In the genomic region with DNA sequence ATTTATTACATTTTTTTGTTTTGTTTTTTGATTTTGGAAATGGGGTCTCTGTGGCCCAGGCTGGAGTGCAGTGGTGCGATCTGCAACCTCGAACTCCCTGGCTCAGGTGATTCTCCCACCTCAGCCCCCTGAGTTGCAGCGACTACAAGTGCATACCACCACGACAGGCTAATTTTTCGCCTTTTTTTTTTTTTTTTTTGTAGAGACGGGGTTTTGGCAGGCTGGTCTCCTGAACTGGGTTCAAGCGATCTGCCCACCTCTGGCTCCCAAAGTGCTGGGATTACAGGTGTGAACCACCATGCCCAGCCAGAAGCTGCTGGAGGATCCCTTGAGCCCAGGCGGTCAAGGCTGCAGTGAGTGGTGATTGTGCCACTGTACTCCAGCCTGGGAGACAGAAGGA, we compare ENCODE assay signal across 1 cellular context.
TF ChIP-seq lines count a peak whose summit lies in the region.

No MANE protein-coding gene starts in this region.

TF ChIP-seq in K562, 482 proteins besides CTCF, POLR2A, EP300 and RAD21 (continued from another document):
- no peak for TF ChIP-seq ETS1 (conservative IDR thresholded peaks at IDR 0.05; ENCODE audit: control insufficient read depth, low read depth, low read length)
- no peak for TF ChIP-seq CHD7 (IDR thresholded peaks at IDR 0.05; ENCODE audit: low read depth, low read length)
- TF ChIP-seq KLF6 (CRISPR knock-in tag; IDR thresholded peaks at IDR 0.05; ENCODE audit: borderline replicate concordance) = no peak
- no peak for TF ChIP-seq COPS2 (conservative IDR thresholded peaks at IDR 0.05)
- TF ChIP-seq, protein P1, sequence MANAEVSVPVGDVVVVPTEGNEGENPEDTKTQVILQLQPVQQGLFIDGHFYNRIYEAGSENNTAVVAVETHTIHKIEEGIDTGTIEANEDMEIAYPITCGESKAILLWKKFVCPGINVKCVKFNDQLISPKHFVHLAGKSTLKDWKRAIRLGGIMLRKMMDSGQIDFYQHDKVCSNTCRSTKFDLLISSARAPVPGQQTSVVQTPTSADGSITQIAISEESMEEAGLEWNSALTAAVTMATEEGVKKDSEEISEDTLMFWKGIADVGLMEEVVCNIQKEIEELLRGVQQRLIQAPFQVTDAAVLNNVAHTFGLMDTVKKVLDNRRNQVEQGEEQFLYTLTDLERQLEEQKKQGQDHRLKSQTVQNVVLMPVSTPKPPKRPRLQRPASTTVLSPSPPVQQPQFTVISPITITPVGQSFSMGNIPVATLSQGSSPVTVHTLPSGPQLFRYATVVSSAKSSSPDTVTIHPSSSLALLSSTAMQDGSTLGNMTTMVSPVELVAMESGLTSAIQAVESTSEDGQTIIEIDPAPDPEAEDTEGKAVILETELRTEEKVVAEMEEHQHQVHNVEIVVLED (CRISPR knock-in tag; IDR thresholded peaks at IDR 0.05) = no peak
- TF ChIP-seq NCOR1 (IDR thresholded peaks at IDR 0.05) = no peak
- TF ChIP-seq DEAF1 (CRISPR knock-in tag; IDR thresholded peaks at IDR 0.05) = no peak
- TF ChIP-seq, protein P2, sequence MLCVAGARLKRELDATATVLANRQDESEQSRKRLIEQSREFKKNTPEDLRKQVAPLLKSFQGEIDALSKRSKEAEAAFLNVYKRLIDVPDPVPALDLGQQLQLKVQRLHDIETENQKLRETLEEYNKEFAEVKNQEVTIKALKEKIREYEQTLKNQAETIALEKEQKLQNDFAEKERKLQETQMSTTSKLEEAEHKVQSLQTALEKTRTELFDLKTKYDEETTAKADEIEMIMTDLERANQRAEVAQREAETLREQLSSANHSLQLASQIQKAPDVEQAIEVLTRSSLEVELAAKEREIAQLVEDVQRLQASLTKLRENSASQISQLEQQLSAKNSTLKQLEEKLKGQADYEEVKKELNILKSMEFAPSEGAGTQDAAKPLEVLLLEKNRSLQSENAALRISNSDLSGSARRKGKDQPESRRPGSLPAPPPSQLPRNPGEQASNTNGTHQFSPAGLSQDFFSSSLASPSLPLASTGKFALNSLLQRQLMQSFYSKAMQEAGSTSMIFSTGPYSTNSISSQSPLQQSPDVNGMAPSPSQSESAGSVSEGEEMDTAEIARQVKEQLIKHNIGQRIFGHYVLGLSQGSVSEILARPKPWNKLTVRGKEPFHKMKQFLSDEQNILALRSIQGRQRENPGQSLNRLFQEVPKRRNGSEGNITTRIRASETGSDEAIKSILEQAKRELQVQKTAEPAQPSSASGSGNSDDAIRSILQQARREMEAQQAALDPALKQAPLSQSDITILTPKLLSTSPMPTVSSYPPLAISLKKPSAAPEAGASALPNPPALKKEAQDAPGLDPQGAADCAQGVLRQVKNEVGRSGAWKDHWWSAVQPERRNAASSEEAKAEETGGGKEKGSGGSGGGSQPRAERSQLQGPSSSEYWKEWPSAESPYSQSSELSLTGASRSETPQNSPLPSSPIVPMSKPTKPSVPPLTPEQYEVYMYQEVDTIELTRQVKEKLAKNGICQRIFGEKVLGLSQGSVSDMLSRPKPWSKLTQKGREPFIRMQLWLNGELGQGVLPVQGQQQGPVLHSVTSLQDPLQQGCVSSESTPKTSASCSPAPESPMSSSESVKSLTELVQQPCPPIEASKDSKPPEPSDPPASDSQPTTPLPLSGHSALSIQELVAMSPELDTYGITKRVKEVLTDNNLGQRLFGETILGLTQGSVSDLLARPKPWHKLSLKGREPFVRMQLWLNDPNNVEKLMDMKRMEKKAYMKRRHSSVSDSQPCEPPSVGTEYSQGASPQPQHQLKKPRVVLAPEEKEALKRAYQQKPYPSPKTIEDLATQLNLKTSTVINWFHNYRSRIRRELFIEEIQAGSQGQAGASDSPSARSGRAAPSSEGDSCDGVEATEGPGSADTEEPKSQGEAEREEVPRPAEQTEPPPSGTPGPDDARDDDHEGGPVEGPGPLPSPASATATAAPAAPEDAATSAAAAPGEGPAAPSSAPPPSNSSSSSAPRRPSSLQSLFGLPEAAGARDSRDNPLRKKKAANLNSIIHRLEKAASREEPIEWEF (CRISPR knock-in tag; IDR thresholded peaks at IDR 0.05) = no peak
- no peak for TF ChIP-seq MYNN (IDR thresholded peaks at IDR 0.05)
- no peak for TF ChIP-seq MYNN (CRISPR knock-in tag; IDR thresholded peaks at IDR 0.05)
- no peak for TF ChIP-seq MEIS2 (IDR thresholded peaks at IDR 0.05; ENCODE audit: partially characterized antibody)
- TF ChIP-seq ZKSCAN8 (CRISPR knock-in tag; IDR thresholded peaks at IDR 0.05) = no peak
- no peak for TF ChIP-seq NELFE (IDR thresholded peaks at IDR 0.05; ENCODE audit: insufficient read depth, insufficient read length)
- no peak for TF ChIP-seq NEUROD1 (IDR thresholded peaks at IDR 0.05; ENCODE audit: borderline replicate concordance, low read depth, low read length, partially characterized antibody)
